Comparison of ENCODE assay signal across 8 cellular contexts in genomic region chr18:69400253-69400975, GRCh38. TPM values are rescaled to one million over a fixed set of nuclear protein-coding genes. Genes with fewer than 3 reads are reported as not detected.
DNase-seq lines count a peak whose midpoint lies in the region; ATAC-seq and TF ChIP-seq lines count a peak whose summit lies in the region.

TSS of gene DOK6 (plus strand) at chr18:69400888.

- CTCF ChIA-PET in AG04449 (lab: Yijun Ruan, JAX): no interaction called here
- CTCF ChIA-PET in PC-9 (lab: Charles Lee): no interaction called here

- H3K4me1 ChIP-seq in PC-9 (replicated peaks; ENCODE audit: insufficient read depth): no peaks in the 10 kb centered on the region

- BruUV-seq in PC-9 (replicated peaks; lab: Mats Ljungman, UMichigan): no TSS peak

- no peak within 1 kb of the TSS for H2AFZ ChIP-seq in PC-9

- H3K4me1 Mint-ChIP-seq in stimulated activated naive CD8-positive, alpha-beta T cell treated with anti-CD3 and anti-CD28 coated beads, Interleukin-15, amount 100 ng/mL, for 72 hours: peaks cover 26% of the 10 kb centered on the region

- H3K9me3 ChIP-seq in PC-9 (ENCODE audit: insufficient read depth, low read depth): no peaks in the 10 kb centered on the region; the same call in 1 of the 2 replicates

- H3K27me3 Mint-ChIP-seq in stimulated activated naive CD8-positive, alpha-beta T cell treated with anti-CD3 and anti-CD28 coated beads, Interleukin-15, amount 100 ng/mL, for 72 hours: peaks cover 83% of the 10 kb centered on the region

- no peaks in the 10 kb centered on the region for H3K27me3 ChIP-seq in PC-9 (ENCODE audit: insufficient read depth, low read depth)

- H4K20me1 ChIP-seq in PC-9 (ENCODE audit: insufficient read depth): no peaks in the 10 kb centered on the region

- H3K36me3 ChIP-seq in PC-9 (ENCODE audit: low read depth): no peaks in the 10 kb centered on the region

- H3K79me2 ChIP-seq in PC-9 (ENCODE audit: low read depth): no peaks in the 10 kb centered on the region

- H3F3A ChIP-seq in PC-9 (ENCODE audit: insufficient read depth, low read depth): no peaks in the 10 kb centered on the region

- DNase-seq in AG04449 (ENCODE audit: low read depth, low spot score) (no peak), RPMI7951 (ENCODE audit: low read depth) (peak; percentile 9), dermis microvascular lymphatic vessel endothelial cell (ENCODE audit: low read depth in 2 of 2) (peak; percentile 25 to 44), left kidney (ENCODE audit: low read depth, low spot score) (peak; percentile 95), PC-9 (no peak)
- DNase-seq in stimulated activated naive CD8-positive, alpha-beta T cell treated with anti-CD3 and anti-CD28 coated beads, Interleukin-15, amount 100 ng/mL, for 72 hours: no peak

- peak within 1 kb of the TSS; percentile 72 to 80 for H3K4me3 Mint-ChIP-seq in stimulated activated naive CD8-positive, alpha-beta T cell treated with anti-CD3 and anti-CD28 coated beads, Interleukin-15, amount 100 ng/mL, for 72 hours

- TF ChIP-seq CTCF in AG04449 (IDR thresholded peaks at IDR 0.05; ENCODE audit: insufficient read depth, low read length, missing control alignments) (no peak), PC-9 (conservative IDR thresholded peaks at IDR 0.05) (no peak)

- POLR2A ChIA-PET in AG04449 (lab: Yijun Ruan, JAX) (no interaction called here), PC-9 (lab: Charles Lee; ENCODE audit: unreplicated experiment) (no interaction called here)

- no peaks in the 10 kb centered on the region for H3K9me2 ChIP-seq in PC-9 (ENCODE audit: insufficient read depth)

- no peak within 1 kb of the TSS for H3K4me2 ChIP-seq in PC-9

- intact Hi-C loops in PC-9 (cut with micrococcal nuclease; ENCODE audit: unreplicated experiment): no loop called here

- no peaks in the 10 kb centered on the region for H3K9me3 Mint-ChIP-seq in stimulated activated naive CD8-positive, alpha-beta T cell treated with anti-CD3 and anti-CD28 coated beads, Interleukin-15, amount 100 ng/mL, for 72 hours

- peak within 1 kb of the TSS; percentile 51 for H3K4me3 ChIP-seq in AG04449 (ENCODE audit: low read depth, low read length)
- H3K4me3 ChIP-seq in PC-9: no peak within 1 kb of the TSS

- peak; percentile 38 for ATAC-seq in HG03354 (IDR thresholded peaks at IDR 0.05; ENCODE audit: poor library complexity, severe bottlenecking, unreplicated experiment)
- peak; percentile 62 for ATAC-seq in stimulated activated naive CD8-positive, alpha-beta T cell treated with anti-CD3 and anti-CD28 coated beads, Interleukin-15, amount 100 ng/mL, for 72 hours
- ATAC-seq in HG03520 (IDR thresholded peaks at IDR 0.05; ENCODE audit: unreplicated experiment): no peak

- H3K27ac Mint-ChIP-seq in stimulated activated naive CD8-positive, alpha-beta T cell treated with anti-CD3 and anti-CD28 coated beads, Interleukin-15, amount 100 ng/mL, for 72 hours: no peak within 1 kb of the TSS

- H3K27ac ChIP-seq in PC-9: no peak within 1 kb of the TSS

RNA-seq across cellular contexts. Expression of gene DOK6, which starts in this region (rescaled TPM):
- total RNA-seq in RPMI7951 (2014; rRNA removed; shearing (Covaris generic)): not detected in 2 replicates
- total RNA-seq in dermis microvascular lymphatic vessel endothelial cell (0.51 and 2.3 TPM in 2 replicates), PC-9 (2021) (not detected in 2 replicates)

Comparison
In these comparisons a context has a peak if more than half of its experiments do, and no peak if none do; other contexts are left out.
1. Peak in DNase-seq in RPMI7951; RNA of the gene not detected or under 1 TPM.
2. DNase-seq: peak in dermis microvascular lymphatic vessel endothelial cell (2 of 2) and left kidney (single experiment); none in AG04449 (single experiment), stimulated activated naive CD8-positive, alpha-beta T cell treated with anti-CD3 and anti-CD28 coated beads, Interleukin-15, amount 100 ng/mL, for 72 hours (0 of 2) and PC-9 (0 of 2).